Comparison of ENCODE assay signal across 7 cellular contexts in genomic region chr16:77721752-77722314, GRCh38. TPM values are rescaled to one million over a fixed set of nuclear protein-coding genes. Genes with fewer than 3 reads are reported as not detected.
A peak's percentile ranks its signal among the peaks of the same experiment; 100 is the strongest.
DNase-seq lines count a peak whose midpoint lies in the region; ATAC-seq and TF ChIP-seq lines count a peak whose summit lies in the region.

No MANE protein-coding gene starts in this region.

- peak overlapping the region; percentile 87 for H3K4me3 Mint-ChIP-seq in activated T-helper 17 cell treated with anti-CD3 and anti-CD28 coated beads, Interleukin-2, amount 50 U/mL, for 72 hours
- peak overlapping the region; percentile 88 for H3K4me3 Mint-ChIP-seq in neural crest cell

- ATAC-seq in GM19395 (IDR thresholded peaks at IDR 0.05; ENCODE audit: unreplicated experiment): peak; percentile 48
- ATAC-seq in HG02970 (IDR thresholded peaks at IDR 0.05; ENCODE audit: low FRiP score, unreplicated experiment): peak; percentile 14
- peak; percentile 8 for ATAC-seq in activated T-helper 17 cell treated with anti-CD3 and anti-CD28 coated beads, Interleukin-2, amount 50 U/mL, for 72 hours (replicated peaks)

- in situ Hi-C loops in GM13976 (cut with MboI; ENCODE audit: low sequenced_read_pairs, unreplicated experiment): no loop called here

- H3K36me3 Mint-ChIP-seq in activated T-helper 17 cell treated with anti-CD3 and anti-CD28 coated beads, Interleukin-2, amount 50 U/mL, for 72 hours (ENCODE audit: low read depth): peaks cover 11% of the 10 kb centered on the region
- H3K36me3 Mint-ChIP-seq in neural crest cell (ENCODE audit: low read depth): peaks cover 2% of the 10 kb centered on the region

- H3K27me3 Mint-ChIP-seq in activated T-helper 17 cell treated with anti-CD3 and anti-CD28 coated beads, Interleukin-2, amount 50 U/mL, for 72 hours: no peaks in the 10 kb centered on the region
- no peaks in the 10 kb centered on the region for H3K27me3 Mint-ChIP-seq in neural crest cell (ENCODE audit: low read depth)

- no peak for TF ChIP-seq CTCF in neural crest cell (conservative IDR thresholded peaks at IDR 0.05)
- TF ChIP-seq CTCF in GM13976 (IDR thresholded peaks at IDR 0.05; ENCODE audit: borderline replicate concordance, control extremely low read depth, extremely low read depth, insufficient read depth, missing control alignments): no peak

- peak overlapping the region; percentile 89 for H3K27ac Mint-ChIP-seq in activated T-helper 17 cell treated with anti-CD3 and anti-CD28 coated beads, Interleukin-2, amount 50 U/mL, for 72 hours
- H3K27ac Mint-ChIP-seq in neural crest cell (ENCODE audit: unreplicated experiment): no peak overlapping the region

- DNase-seq in neural crest cell (ENCODE audit: low read depth, low spot score): no peak
- no peak for DNase-seq in GM13976 (ENCODE audit: low spot score)
- DNase-seq in dedifferentiated amniotic fluid mesenchymal stem cell (ENCODE audit: extremely low spot score): no peak
- no peak for DNase-seq in GM03348 (ENCODE audit: low spot score)

- peaks cover 9% of the 10 kb centered on the region for H3K4me1 Mint-ChIP-seq in activated T-helper 17 cell treated with anti-CD3 and anti-CD28 coated beads, Interleukin-2, amount 50 U/mL, for 72 hours
- peaks cover 16% of the 10 kb centered on the region for H3K4me1 Mint-ChIP-seq in neural crest cell

- H3K9me3 Mint-ChIP-seq in activated T-helper 17 cell treated with anti-CD3 and anti-CD28 coated beads, Interleukin-2, amount 50 U/mL, for 72 hours: no peaks in the 10 kb centered on the region
- H3K9me3 Mint-ChIP-seq in neural crest cell: peaks cover 3% of the 10 kb centered on the region

RNA-seq across cellular contexts. Expression of gene NUDT7, which starts 0.5 kb away (rescaled TPM):
- total RNA-seq in activated T-helper 17 cell treated with anti-CD3 and anti-CD28 coated beads, Interleukin-2, amount 50 U/mL, for 72 hours: 1 to 10 TPM; 3.8 to 5.5 TPM
- 4.7 TPM in 2 replicates for total RNA-seq in neural crest cell
